19 cellular contexts compared by ENCODE assay signal in the genomic region with DNA sequence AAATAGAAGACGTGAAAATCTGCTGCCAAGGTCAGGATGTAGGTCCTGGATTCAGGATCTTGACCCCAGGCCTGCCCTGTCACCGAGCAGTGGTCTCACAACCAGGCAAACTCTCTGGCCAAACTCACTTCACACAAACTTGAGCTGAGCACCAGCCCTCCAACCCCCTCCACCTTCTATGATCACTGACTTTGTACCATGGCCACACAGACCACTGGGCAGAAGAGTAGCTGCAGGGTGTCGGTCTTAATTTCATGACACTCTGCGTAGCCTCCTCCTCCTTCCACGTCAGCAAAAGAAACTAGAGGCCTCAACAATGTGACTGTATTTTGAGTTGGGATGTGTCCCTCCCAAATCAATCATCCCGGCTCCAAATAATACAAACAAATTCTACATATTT. TPM values are rescaled to one million over a fixed set of nuclear protein-coding genes. Genes with fewer than 3 reads are reported as not detected.
DNase-seq lines count a peak whose midpoint lies in the region; ATAC-seq and TF ChIP-seq lines count a peak whose summit lies in the region.
"Had no signal": no experiment of that assay in that cellular context is flagged by ENCODE, and none has a peak within 500 bp of the region (broad histone marks: within the 10 kb centered on the region; RNA-seq: fewer than 3 reads in every experiment).

No MANE protein-coding gene starts in this region.

- H3K4me2 ChIP-seq in IMR-90 (ENCODE audit: low read depth, low read length) (peak overlapping the region; percentile 96), neuronal stem cell (ENCODE audit: insufficient read depth, low read length, poor library complexity, severe bottlenecking) (no peak overlapping the region)
- H3K4me2 ChIP-seq: BLaER1 treated with 17β-estradiol and CSF1 and Interleukin-3, amounts not matched to agents 10 nM and 100 nM had no signal

- no peaks in the 10 kb centered on the region for H3K9me3 ChIP-seq in IMR-90 (ENCODE audit: control insufficient read depth, insufficient read depth, low read length)
- no peaks in the 10 kb centered on the region for H3K9me3 ChIP-seq in iPS-15b (ENCODE audit: control insufficient read depth, insufficient read depth, low read length)
- H3K9me3 ChIP-seq in neuronal stem cell (replicated peaks in 1 of 2; ENCODE audit: control insufficient read depth in 2 of 2, insufficient read depth in 1 of 2, low read depth in 1 of 2, low read length in 2 of 2): peaks cover 0 to 3% of the 10 kb centered on the region in 2 donors
- H3K9me3 ChIP-seq: Caco-2, HAP-1, uterus had no signal

- H3K14ac ChIP-seq in IMR-90 (replicated peaks; ENCODE audit: low read depth, low read length) (peak overlapping the region; percentile 96), neuronal stem cell (ENCODE audit: low read length) (no peak overlapping the region)

- peak overlapping the region; percentile 98 for H4K5ac ChIP-seq in IMR-90 (ENCODE audit: low read depth, low read length)

- no peak for TF ChIP-seq POLR2A in IMR-90 (IDR thresholded peaks at IDR 0.05; ENCODE audit: low read depth, low read length)

- peak overlapping the region; percentile 62; the same call in 1 of the 2 replicates for H3K56ac ChIP-seq in IMR-90 (ENCODE audit: extremely low read depth, insufficient read depth, low read length)

- H3K4ac ChIP-seq in IMR-90 (ENCODE audit: low read depth, low read length) (peak overlapping the region; percentile 97), neuronal stem cell (ENCODE audit: low read length) (no peak overlapping the region)

- dilution Hi-C loops in IMR-90 (cut with HindIII; ENCODE audit: low sequenced_read_pairs, unreplicated experiment): no loop called here

- no peaks in the 10 kb centered on the region for H4K20me1 ChIP-seq in IMR-90 (ENCODE audit: insufficient read depth, low read length)

- TF ChIP-seq RAD21 in IMR-90 (IDR thresholded peaks at IDR 0.05; ENCODE audit: low read length): no peak

- H2AK9ac ChIP-seq in IMR-90 (replicated peaks; ENCODE audit: low read depth, low read length, poor library complexity): peak overlapping the region; percentile 83

- H3K23ac ChIP-seq in IMR-90 (ENCODE audit: low read depth, low read length) (peak overlapping the region; percentile 95), neuronal stem cell (ENCODE audit: low read depth, low read length, poor library complexity) (peak overlapping the region; percentile 29)

- ATAC-seq in IMR-90 (ENCODE audit: low read depth) (no peak), GM21360 (IDR thresholded peaks at IDR 0.05; ENCODE audit: unreplicated experiment) (no peak)
- no peak for ATAC-seq in stimulated activated naive B cell treated with anti-CD40 and anti-IgM and Interleukin-4, amounts not matched to agents 10 μg/mL and 1 μg/mL and 100 μg/mL, for 72 hours (replicated peaks)
- ATAC-seq: K562 had no signal

- H2BK15ac ChIP-seq in IMR-90 (ENCODE audit: low read depth, low read length) (peak overlapping the region; percentile 82), neuronal stem cell (ENCODE audit: low read length) (no peak overlapping the region)

- H3K36me3 Mint-ChIP-seq in T-helper 2 cell treated with Interferon-gamma antibody and Interleukin-4, amounts not matched to agents 5 μg/mL and 100 μg/mL, for 36 hours (ENCODE audit: low read depth): no peaks in the 10 kb centered on the region
- H3K36me3 Mint-ChIP-seq in stimulated activated naive B cell treated with anti-CD40 and anti-IgM and Interleukin-4, amounts not matched to agents 10 μg/mL and 1 μg/mL and 100 μg/mL, for 72 hours: peaks cover 0 to under 1% of the 10 kb centered on the region in 2 donors

- H3K9ac ChIP-seq in IMR-90 (ENCODE audit: low read depth, low read length) (peak overlapping the region; percentile 85), iPS-15b (ENCODE audit: low read depth, low read length) (no peak overlapping the region), neuronal stem cell (ENCODE audit: low read depth, low read length, poor library complexity) (no peak overlapping the region)
- H3K9ac ChIP-seq: BLaER1 treated with 17β-estradiol and CSF1 and Interleukin-3, amounts not matched to agents 10 nM and 100 nM had no signal

- H3K27ac Mint-ChIP-seq in T-helper 2 cell treated with Interferon-gamma antibody and Interleukin-4, amounts not matched to agents 5 μg/mL and 100 μg/mL, for 36 hours: no peak overlapping the region
- no peak overlapping the region for H3K27ac Mint-ChIP-seq in stimulated activated naive B cell treated with anti-CD40 and anti-IgM and Interleukin-4, amounts not matched to agents 10 μg/mL and 1 μg/mL and 100 μg/mL, for 72 hours
- H3K27ac Mint-ChIP-seq: activated naive CD4-positive, alpha-beta T cell treated with anti-CD3 and anti-CD28 coated beads for 36 hours; activated T-cell treated with anti-CD3 and anti-CD28 coated beads, Interleukin-2, amount 50 U/mL, for 24 hours had no signal

- TF ChIP-seq CTCF in BJ (IDR thresholded peaks at IDR 0.05; ENCODE audit: insufficient read depth, low read depth, low read length): no peak
- TF ChIP-seq CTCF in IMR-90 (conservative IDR thresholded peaks at IDR 0.05; ENCODE audit: low read depth, low read length): no peak

- in situ Hi-C loops in IMR-90 (cut with MboI; ENCODE audit: low sequenced_read_pairs): no loop called here

- H3K79me1 ChIP-seq in IMR-90 (ENCODE audit: low read depth in 1 of 2, low read length in 2 of 2) (peaks cover 21 to 54% of the 10 kb centered on the region in 2 experiments), neuronal stem cell (ENCODE audit: low read depth, low read length) (no peaks in the 10 kb centered on the region)

- H3K9me3 Mint-ChIP-seq in T-helper 2 cell treated with Interferon-gamma antibody and Interleukin-4, amounts not matched to agents 5 μg/mL and 100 μg/mL, for 36 hours: no peaks in the 10 kb centered on the region
- H3K9me3 Mint-ChIP-seq in stimulated activated naive B cell treated with anti-CD40 and anti-IgM and Interleukin-4, amounts not matched to agents 10 μg/mL and 1 μg/mL and 100 μg/mL, for 72 hours: peaks cover under 1 to 7% of the 10 kb centered on the region in 2 donors
- H3K9me3 Mint-ChIP-seq: activated naive CD4-positive, alpha-beta T cell treated with anti-CD3 and anti-CD28 coated beads for 36 hours; activated T-cell treated with anti-CD3 and anti-CD28 coated beads, Interleukin-2, amount 50 U/mL, for 24 hours had no signal

- H2AFZ ChIP-seq in IMR-90 (replicated peaks; ENCODE audit: low read length, poor library complexity): peak overlapping the region; percentile 83
- no peak overlapping the region for H2AFZ ChIP-seq in neuronal stem cell (ENCODE audit: low read length)

- H3K4me3 Mint-ChIP-seq in T-helper 2 cell treated with Interferon-gamma antibody and Interleukin-4, amounts not matched to agents 5 μg/mL and 100 μg/mL, for 36 hours: no peak overlapping the region
- H3K4me3 Mint-ChIP-seq in stimulated activated naive B cell treated with anti-CD40 and anti-IgM and Interleukin-4, amounts not matched to agents 10 μg/mL and 1 μg/mL and 100 μg/mL, for 72 hours: no peak overlapping the region
- H3K4me3 Mint-ChIP-seq: activated naive CD4-positive, alpha-beta T cell treated with anti-CD3 and anti-CD28 coated beads for 36 hours; activated T-cell treated with anti-CD3 and anti-CD28 coated beads, Interleukin-2, amount 50 U/mL, for 24 hours had no signal

- H3K4me1 ChIP-seq in IMR-90 (ENCODE audit: control insufficient read depth, insufficient read depth, low read length) (peaks cover 31% of the 10 kb centered on the region), iPS-15b (ENCODE audit: control insufficient read depth, insufficient read depth, low read length) (peaks cover 13% of the 10 kb centered on the region), neuronal stem cell (ENCODE audit: control insufficient read depth in 2 of 2, insufficient read depth in 1 of 2, low read depth in 1 of 2, low read length in 2 of 2) (peaks cover 0 to 3% of the 10 kb centered on the region in 2 donors)

- no peak overlapping the region for H2BK12ac ChIP-seq in neuronal stem cell (ENCODE audit: low read length)

- peak overlapping the region; percentile 96 for H4K91ac ChIP-seq in IMR-90 (ENCODE audit: insufficient read depth, low read depth, low read length)
- no peak overlapping the region for H4K91ac ChIP-seq in neuronal stem cell (ENCODE audit: low read depth, low read length, poor library complexity)

- no TSS peak for BruUV-seq in IMR-90 (replicated peaks; lab: Mats Ljungman, UMichigan)

- CTCF ChIA-PET in BJ (lab: Yijun Ruan, JAX): no interaction called here
- CTCF ChIA-PET in IMR-90 (lab: Yijun Ruan, JAX): no interaction called here

- H3K27ac ChIP-seq in IMR-90 (ENCODE audit: insufficient read depth, low read length) (peak overlapping the region; percentile 62), neuronal stem cell (replicated peaks; ENCODE audit: low read length) (no peak overlapping the region)
- H3K27ac ChIP-seq: BLaER1 treated with 17β-estradiol and CSF1 and Interleukin-3, amounts not matched to agents 10 nM and 100 nM had no signal

- H3K4me3 ChIP-seq in BJ (ENCODE audit: low read depth, low read length) (peak overlapping the region; percentile 63), IMR-90 (ENCODE audit: insufficient read depth, low read depth, low read length) (no peak overlapping the region), iPS-15b (ENCODE audit: low read depth, low read length) (peak overlapping the region; percentile 30), neuronal stem cell (ENCODE audit: low read length in 2 of 2) (no peak overlapping the region)
- H3K4me3 ChIP-seq: BLaER1 treated with 17β-estradiol and CSF1 and Interleukin-3, amounts not matched to agents 10 nM and 100 nM; HAP-1; K562 had no signal

- intact Hi-C loops in IMR-90 (cut with micrococcal nuclease): no loop called here

- H2AK5ac ChIP-seq in IMR-90 (ENCODE audit: low read depth, low read length) (peak overlapping the region; percentile 95), neuronal stem cell (ENCODE audit: low read depth, low read length) (no peak overlapping the region)

- peak overlapping the region; percentile 49 for H2BK5ac ChIP-seq in IMR-90 (ENCODE audit: low read depth, low read length, poor library complexity, severe bottlenecking)
- H2BK5ac ChIP-seq in neuronal stem cell (ENCODE audit: low read length): no peak overlapping the region

- H2BK20ac ChIP-seq in IMR-90 (ENCODE audit: low read depth, low read length): peak overlapping the region; percentile 44

- peaks cover 94% of the 10 kb centered on the region for H3K27me3 Mint-ChIP-seq in T-helper 2 cell treated with Interferon-gamma antibody and Interleukin-4, amounts not matched to agents 5 μg/mL and 100 μg/mL, for 36 hours (ENCODE audit: low read depth)
- H3K27me3 Mint-ChIP-seq in stimulated activated naive B cell treated with anti-CD40 and anti-IgM and Interleukin-4, amounts not matched to agents 10 μg/mL and 1 μg/mL and 100 μg/mL, for 72 hours: peaks cover 80 to 94% of the 10 kb centered on the region in 2 donors

- WGBS in IMR-90 (ENCODE audit: extremely low coverage in 2 of 2, insufficient read length in 1 of 2), 2 experiments: 71% methylated on average over 1 of the region's 6 CpGs; no CpG with 5 or more reads in 1 of the 2 experiments
- WGBS in neuronal stem cell (ENCODE audit: extremely low coverage in 2 of 2, insufficient read length in 2 of 2, insufficient replicate concordance in 1 of 2), 2 donors: no CpG with 5 or more reads among the region's 6 CpGs

- H3K4me1 Mint-ChIP-seq in T-helper 2 cell treated with Interferon-gamma antibody and Interleukin-4, amounts not matched to agents 5 μg/mL and 100 μg/mL, for 36 hours (ENCODE audit: low read depth): no peaks in the 10 kb centered on the region
- peaks cover 10 to 17% of the 10 kb centered on the region in 2 donors for H3K4me1 Mint-ChIP-seq in stimulated activated naive B cell treated with anti-CD40 and anti-IgM and Interleukin-4, amounts not matched to agents 10 μg/mL and 1 μg/mL and 100 μg/mL, for 72 hours

- no peaks in the 10 kb centered on the region for H3K27me3 ChIP-seq in BJ (ENCODE audit: control insufficient read depth, insufficient read depth, low read length)
- H3K27me3 ChIP-seq in IMR-90 (ENCODE audit: control insufficient read depth, insufficient read depth, low read length): no peaks in the 10 kb centered on the region
- peaks cover 100% of the 10 kb centered on the region for H3K27me3 ChIP-seq in iPS-15b (ENCODE audit: control insufficient read depth, insufficient read depth, low read length)
- peaks cover 54 to 99% (median 96%) of the 10 kb centered on the region in 3 experiments for H3K27me3 ChIP-seq in neuronal stem cell (ENCODE audit: control insufficient read depth in 3 of 3, insufficient read depth in 3 of 3, low read depth in 1 of 3, low read length in 3 of 3)

- H3K36me3 ChIP-seq in BJ (ENCODE audit: control insufficient read depth, insufficient read depth, low read length) (no peaks in the 10 kb centered on the region), IMR-90 (ENCODE audit: control insufficient read depth, insufficient read depth, low read length) (no peaks in the 10 kb centered on the region), iPS-15b (ENCODE audit: control insufficient read depth, insufficient read depth, low read length) (no peaks in the 10 kb centered on the region), neuronal stem cell (replicated peaks in 1 of 2; ENCODE audit: control insufficient read depth in 2 of 2, insufficient read depth in 2 of 2, low read length in 2 of 2) (no peaks in the 10 kb centered on the region)
- H3K36me3 ChIP-seq: BLaER1 treated with 17β-estradiol and CSF1 and Interleukin-3, amounts not matched to agents 10 nM and 100 nM; HAP-1; uterus had no signal

- peak overlapping the region; percentile 84 for H3K18ac ChIP-seq in IMR-90 (ENCODE audit: low read depth, low read length)
- no peak overlapping the region for H3K18ac ChIP-seq in neuronal stem cell (ENCODE audit: low read length)

- peak overlapping the region; percentile 93 for H2BK120ac ChIP-seq in IMR-90 (ENCODE audit: low read depth, low read length)
- H2BK120ac ChIP-seq in neuronal stem cell (ENCODE audit: low read depth, low read length): no peak overlapping the region

- POLR2A ChIA-PET in BJ (lab: Charles Lee): interaction anchor here (0.6 kb wide), 1 partner anchor 448 kb away, joined by 3 read pairs; no protein-coding TSS in a partner anchor
- POLR2A ChIA-PET in IMR-90 (lab: Charles Lee; ENCODE audit: unreplicated experiment): interaction anchor here (0.6 to 1.0 kb wide), 2 partner anchors 53 to 75 kb away, joined by 3 to 6 read pairs; no protein-coding TSS in a partner anchor

- DNase-seq in BJ (ENCODE audit: low read depth): no peak
- no peak for DNase-seq in IMR-90
- DNase-seq in neuronal stem cell (ENCODE audit: low spot score): no peak
- DNase-seq in T-helper 2 cell treated with Interferon-gamma antibody and Interleukin-4, amounts not matched to agents 5 μg/mL and 100 μg/mL, for 36 hours (ENCODE audit: low spot score): no peak
- no peak for DNase-seq in activated naive CD4-positive, alpha-beta T cell (lab: John Stamatoyannopoulos, UW)
- DNase-seq in stimulated activated naive B cell treated with anti-CD40 and anti-IgM and Interleukin-4, amounts not matched to agents 10 μg/mL and 1 μg/mL and 100 μg/mL, for 72 hours: no peak
- DNase-seq: activated CD4-positive, CD25-positive, alpha-beta regulatory T cell treated with anti-CD3 and anti-CD28 coated beads, Interleukin-2, amount 50 U/mL, for 72 hours; activated naive CD4-positive, alpha-beta T cell treated with anti-CD3 and anti-CD28 coated beads for 36 hours; activated T-cell treated with anti-CD3 and anti-CD28 coated beads, Interleukin-2, amount 50 U/mL, for 24 hours; anterior cingulate cortex; Caco-2; NCI-H748 treated with DMSO at 0.1 percent for 48 hours; stimulated activated CD4-positive, alpha-beta T cell treated with anti-CD3 and anti-CD28 coated beads, Interleukin-12 subunit alpha, Interleukin-12 subunit beta, amount 100 ng/mL, for 4 hours; uterus had no signal

- H4K8ac ChIP-seq in IMR-90 (ENCODE audit: low read depth in 2 of 2, low read length in 2 of 2) (peak overlapping the region; percentile 69 to 87), neuronal stem cell (ENCODE audit: low read depth, low read length) (no peak overlapping the region)

- H3K9me1 ChIP-seq in IMR-90 (ENCODE audit: insufficient read depth, low read length): peaks cover 4% of the 10 kb centered on the region

RNA-seq across cellular contexts. Expression of a gene that starts 7.2 kb away (rescaled TPM):
- polyA plus RNA-seq in BJ (2011; rRNA removed) (66.4 and 75.7 TPM in 2 replicates), IMR-90 (2012; rRNA removed) (40.5 and 44.9 TPM in 2 replicates)
- polyA minus RNA-seq in BJ (2011; rRNA and poly(A)+ RNA removed): 71.2 and 93.8 TPM in 2 replicates
- total RNA-seq in IMR-90 (2012; rRNA removed): 15.8 and 18.6 TPM in 2 replicates
- 13.1 and 30.1 TPM in 2 replicates for polyA plus RNA-seq in IMR-90 (2012; cell fraction: cytosol; rRNA removed)
- polyA plus RNA-seq in IMR-90 (2012; cell fraction: nucleus; rRNA removed; ENCODE audit: low replicate concordance): 165 and 239 TPM in 2 replicates
- not detected for polyA plus RNA-seq in neuronal stem cell (2013, experiment 1 of 2)
- not detected for polyA plus RNA-seq in neuronal stem cell (2013, experiment 2 of 2)
- total RNA-seq: activated naive CD4-positive, alpha-beta T cell treated with anti-CD3 and anti-CD28 coated beads for 36 hours had no signal

Comparison
In these comparisons a context has a peak if more than half of its experiments do, and no peak if none do; other contexts are left out.
1. H3K4me3 ChIP-seq: peak in BJ (single experiment) and iPS-15b (single experiment); none in IMR-90 (single experiment) and neuronal stem cell (0 of 2).